In the genomic region with DNA sequence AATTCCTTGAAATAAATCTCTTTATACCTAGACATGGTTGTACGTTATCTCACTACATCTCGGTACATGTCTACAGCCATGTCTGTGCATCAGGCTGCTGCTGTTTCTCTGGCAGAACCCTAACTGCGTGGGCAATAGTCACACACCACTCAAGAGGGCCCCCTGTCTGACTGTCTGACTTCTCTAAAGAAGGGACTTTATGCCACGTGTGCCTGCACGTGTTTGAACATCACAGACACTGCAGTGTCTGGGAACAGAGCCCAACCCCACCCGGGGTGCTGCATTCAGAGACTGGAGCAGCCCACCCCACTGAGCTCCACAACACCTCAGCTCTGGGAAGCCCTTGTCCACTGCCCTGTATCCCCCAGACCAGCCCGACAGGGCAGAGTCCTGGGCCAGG, we compare ENCODE assay signal across 21 cellular contexts. TPM values are rescaled to one million over a fixed set of nuclear protein-coding genes. Genes with fewer than 3 reads are reported as not detected.
DNase-seq lines count a peak whose midpoint lies in the region; ATAC-seq and TF ChIP-seq lines count a peak whose summit lies in the region.
"Had no signal": no experiment of that assay in that cellular context is flagged by ENCODE, and none has a peak within 500 bp of the region (broad histone marks: within the 10 kb centered on the region; RNA-seq: fewer than 3 reads in every experiment).

No MANE protein-coding gene starts in this region.

- no peak for TF ChIP-seq CTCF in endothelial cell (IDR thresholded peaks at IDR 0.05; ENCODE audit: unreplicated experiment)

- H3K27ac Mint-ChIP-seq in endothelial cell (ENCODE audit: unreplicated experiment) = peak overlapping the region; percentile 42

- no peak overlapping the region for H2BK5ac ChIP-seq in neuronal stem cell (ENCODE audit: low read length)

- no peak overlapping the region for H3K9ac ChIP-seq in neuronal stem cell (ENCODE audit: low read depth, low read length, poor library complexity)
- H3K9ac ChIP-seq: KMS-11 had no signal

- H2AFZ ChIP-seq in neuronal stem cell (ENCODE audit: low read length) = no peak overlapping the region
- H2AFZ ChIP-seq: PC-9 had no signal

- no peak overlapping the region for H2AK5ac ChIP-seq in neuronal stem cell (ENCODE audit: low read depth, low read length)

- peaks cover 5% of the 10 kb centered on the region for H3K27me3 Mint-ChIP-seq in endothelial cell (ENCODE audit: unreplicated experiment)

- H3K9me3 Mint-ChIP-seq in endothelial cell (ENCODE audit: unreplicated experiment) = no peaks in the 10 kb centered on the region

- H3K18ac ChIP-seq in neuronal stem cell (ENCODE audit: low read length) = no peak overlapping the region

- DNase-seq in Ammon's horn (ENCODE audit: low spot score) = peak; percentile 49
- DNase-seq in SJCRH30 = peak in 1 of 2 experiments; percentile 32
- no peak for DNase-seq in endothelial cell (ENCODE audit: low spot score)
- DNase-seq in neuronal stem cell (ENCODE audit: low spot score) = no peak
- no peak for DNase-seq in NCI-H146 (lab: John Stamatoyannopoulos, UW)
- no peak for DNase-seq in germinal center (ENCODE audit: low spot score)
- DNase-seq: BE2C, DMS53, GF-D8, NCI-H1092 treated with DMSO at 0.1 percent for 48 hours, NCI-H2029 treated with DMSO at 0.1 percent for 48 hours, NCI-H226, NCI-H510A treated with DMSO at 0.1 percent for 48 hours, NCI-H748 treated with DMSO at 0.1 percent for 48 hours, PC-9, RPMI8226, SHP77 had no signal

- peaks cover 4% of the 10 kb centered on the region for H3K79me1 ChIP-seq in neuronal stem cell (ENCODE audit: low read depth, low read length)

- no peaks in the 10 kb centered on the region for H3K9me3 ChIP-seq in SJCRH30 (replicated peaks)
- peaks cover 0 to 1% of the 10 kb centered on the region in 2 donors for H3K9me3 ChIP-seq in neuronal stem cell (replicated peaks in 1 of 2; ENCODE audit: control insufficient read depth in 2 of 2, insufficient read depth in 1 of 2, low read depth in 1 of 2, low read length in 2 of 2)
- H3K9me3 ChIP-seq: BE2C had no signal

- H3K23ac ChIP-seq in neuronal stem cell (ENCODE audit: low read depth, low read length, poor library complexity) = peak overlapping the region; percentile 43

- no peak overlapping the region for H2BK12ac ChIP-seq in neuronal stem cell (ENCODE audit: low read length)

- H3K4ac ChIP-seq in neuronal stem cell (ENCODE audit: low read length) = no peak overlapping the region

- H3K36me3 Mint-ChIP-seq in endothelial cell (ENCODE audit: low read depth, unreplicated experiment) = no peaks in the 10 kb centered on the region

- no peaks in the 10 kb centered on the region for H3K27me3 ChIP-seq in SJCRH30
- H3K27me3 ChIP-seq in neuronal stem cell (ENCODE audit: control insufficient read depth in 3 of 3, insufficient read depth in 3 of 3, low read depth in 1 of 3, low read length in 3 of 3) = no peaks in the 10 kb centered on the region
- H3K27me3 ChIP-seq: BE2C had no signal

- no peak overlapping the region for H3K4me3 Mint-ChIP-seq in endothelial cell (ENCODE audit: unreplicated experiment)

- H3K4me3 ChIP-seq in SJCRH30 (no peak overlapping the region), neuronal stem cell (ENCODE audit: low read length in 2 of 2) (no peak overlapping the region)
- H3K4me3 ChIP-seq: PC-9 had no signal

- H3K14ac ChIP-seq in neuronal stem cell (ENCODE audit: low read length) = no peak overlapping the region

- WGBS in neuronal stem cell (ENCODE audit: extremely low coverage in 2 of 2, insufficient read length in 2 of 2, insufficient replicate concordance in 1 of 2), 2 donors = no CpG with 5 or more reads among the region's 7 CpGs

- no peak overlapping the region for H2BK15ac ChIP-seq in neuronal stem cell (ENCODE audit: low read length)

- no peak overlapping the region for H4K8ac ChIP-seq in neuronal stem cell (ENCODE audit: low read depth, low read length)

- no peak overlapping the region for H3K4me2 ChIP-seq in neuronal stem cell (ENCODE audit: insufficient read depth, low read length, poor library complexity, severe bottlenecking)
- H3K4me2 ChIP-seq: KMS-11, PC-9 had no signal

- H3K4me1 Mint-ChIP-seq in endothelial cell (ENCODE audit: unreplicated experiment) = no peaks in the 10 kb centered on the region

- H3K36me3 ChIP-seq in SJCRH30 = no peaks in the 10 kb centered on the region
- peaks cover 62 to 84% of the 10 kb centered on the region in 2 donors for H3K36me3 ChIP-seq in neuronal stem cell (replicated peaks in 1 of 2; ENCODE audit: control insufficient read depth in 2 of 2, insufficient read depth in 2 of 2, low read length in 2 of 2)

- ATAC-seq in HG03108 (IDR thresholded peaks at IDR 0.05; ENCODE audit: unreplicated experiment) = no peak
- ATAC-seq in HG03378 (IDR thresholded peaks at IDR 0.05; ENCODE audit: unreplicated experiment) = no peak

- no peak overlapping the region for H4K91ac ChIP-seq in neuronal stem cell (ENCODE audit: low read depth, low read length, poor library complexity)

- H3K4me1 ChIP-seq in SJCRH30 (peaks cover 11% of the 10 kb centered on the region), neuronal stem cell (ENCODE audit: control insufficient read depth in 2 of 2, insufficient read depth in 1 of 2, low read depth in 1 of 2, low read length in 2 of 2) (no peaks in the 10 kb centered on the region)
- H3K4me1 ChIP-seq: BE2C had no signal

- H2BK120ac ChIP-seq in neuronal stem cell (ENCODE audit: low read depth, low read length) = no peak overlapping the region

- H3K27ac ChIP-seq in SJCRH30 (peak overlapping the region; percentile 12; the same call in 1 of the 2 replicates), neuronal stem cell (replicated peaks; ENCODE audit: low read length) (no peak overlapping the region)
- H3K27ac ChIP-seq: HL-60, KMS-11, PC-9 had no signal

RNA-seq across cellular contexts. Expression of gene KIF1A, which starts 55.0 kb away (rescaled TPM):
- 3.7 and 4.0 TPM in 2 replicates for total RNA-seq in SJCRH30 (2014; rRNA removed; shearing (Covaris generic))
- total RNA-seq in endothelial cell (ENCODE audit: unreplicated experiment) = 52.2 TPM
- polyA plus RNA-seq in neuronal stem cell (2013, experiment 1 of 2) = 32.5 TPM
- 33.9 TPM for polyA plus RNA-seq in neuronal stem cell (2013, experiment 2 of 2)
- total RNA-seq: PC-9 had no signal

Comparison
In these comparisons a context has a peak if more than half of its experiments do, and no peak if none do; other contexts are left out.
1. RNA of gene KIF1A, which starts 55.0 kb away (total RNA-seq): 52.2 TPM in endothelial cell (single experiment); 3.7 to 4.0 TPM in SJCRH30; every median in the first group is over 10 times any median in the second.